Comparison of ENCODE assay signal across 9 cellular contexts in genomic region chr22:23070418-23071162, GRCh38. TPM values are rescaled to one million over a fixed set of nuclear protein-coding genes. Genes with fewer than 3 reads are reported as not detected.
DNase-seq lines count a peak whose midpoint lies in the region; ATAC-seq, FAIRE-seq and TF ChIP-seq lines count a peak whose summit lies in the region.
"Had no signal": no experiment of that assay in that cellular context is flagged by ENCODE, and none has a peak within 500 bp of the region (broad histone marks: within the 10 kb centered on the region; RNA-seq: fewer than 3 reads in every experiment).

Gene GNAZ, plus strand, starts transcription at chr22:23070519. Its CDS starts 25,177 bp downstream, at chr22:23095696.

- in situ Hi-C loops in G401 (cut with HindIII; ENCODE audit: low sequenced_read_pairs): no loop called here
- in situ Hi-C loops in HepG2 (cut with HindIII; ENCODE audit: extremely low pct_ligation_motif_present, low pct_unique_long_range_greater_than_20kb): no loop called here

- POLR2A ChIA-PET in HepG2 (lab: Yijun Ruan, JAX): interaction anchor here (0.6 to 3.0 kb wide), 11 partner anchors 9 to 111 kb away, joined by 3 to 13 read pairs (median 4); partner anchors contain the start of gene RAB36

- no peak within 1 kb of the TSS for H2AFZ ChIP-seq in HepG2 (ENCODE audit: low read length)

- H3K27me3 ChIP-seq in SJCRH30 (0 out of 2 replicates have a peak, but pooled peaks cover 3% of the 10 kb centered on the region), HepG2 (ENCODE audit: control insufficient read depth in 1 of 2, insufficient read depth in 2 of 2, low read length in 2 of 2) (peaks cover 0 to 27% of the 10 kb centered on the region in 2 experiments; a peak in 3 of 5 replicates)

- H3K27ac Mint-ChIP-seq in HFFc6: peak within 1 kb of the TSS; percentile 98
- peak within 1 kb of the TSS; percentile 73 for H3K27ac Mint-ChIP-seq in central memory CD8-positive, alpha-beta T cell (ENCODE audit: low read depth)

- no peak for TF ChIP-seq POLR2A in HepG2 (IDR thresholded peaks at IDR 0.05; ENCODE audit: insufficient read depth in 1 of 2, low read depth in 2 of 2, low read length in 2 of 2)

- intact Hi-C loops in HepG2 (cut with micrococcal nuclease; ENCODE audit: unreplicated experiment): loop anchor here (10.0 kb wide), 1 partner anchor 54 kb away; no protein-coding TSS in a partner anchor

- CTCF ChIA-PET in HepG2 (lab: Yijun Ruan, JAX; ENCODE audit: low intra/inter-chr PET ratio, low total read pairs): interaction anchor here (1.2 kb wide), 1 partner anchor 111 kb away, joined by 4 read pairs; no protein-coding TSS in a partner anchor

- ATAC-seq in central memory CD8-positive, alpha-beta T cell (replicated peaks; ENCODE audit: extremely low read depth, poor library complexity, severe bottlenecking): peak; percentile 34
- ATAC-seq in HepG2: peak; percentile 16

- TF ChIP-seq CTCF in HFFc6 (IDR thresholded peaks at IDR 0.05) (no peak), HepG2 (CRISPR knock-in tag; IDR thresholded peaks at IDR 0.05) (no peak)

- H3K4me3 Mint-ChIP-seq in HFFc6: peak within 1 kb of the TSS; percentile 89
- H3K4me3 Mint-ChIP-seq in central memory CD8-positive, alpha-beta T cell: peak within 1 kb of the TSS; percentile 85

- H3K36me3 ChIP-seq in SJCRH30 (no peaks in the 10 kb centered on the region), HepG2 (replicated peaks in 1 of 2; ENCODE audit: control insufficient read depth in 1 of 2, insufficient read depth in 2 of 2, low read length in 2 of 2) (no peaks in the 10 kb centered on the region)

- H3K4me1 ChIP-seq in SJCRH30 (peaks cover 15% of the 10 kb centered on the region; the same call in 1 of the 2 replicates), HepG2 (ENCODE audit: insufficient read depth, low read length) (peaks cover 63% of the 10 kb centered on the region)

- peaks cover 13% of the 10 kb centered on the region for H3K27me3 Mint-ChIP-seq in HFFc6 (ENCODE audit: insufficient read depth)
- peaks cover 18% of the 10 kb centered on the region for H3K27me3 Mint-ChIP-seq in central memory CD8-positive, alpha-beta T cell

- H3K4me1 Mint-ChIP-seq in HFFc6 (ENCODE audit: low read depth): peaks cover 56% of the 10 kb centered on the region
- peaks cover 29% of the 10 kb centered on the region for H3K4me1 Mint-ChIP-seq in central memory CD8-positive, alpha-beta T cell

- no TSS peak for BruUV-seq in HepG2 (replicated peaks; lab: Mats Ljungman, UMichigan)

- peak within 1 kb of the TSS; percentile 99 for H3K4me2 ChIP-seq in HepG2 (ENCODE audit: low read depth, low read length)

- WGBS in HepG2 (ENCODE audit: low lambda C conversion rate): no CpG with 5 or more reads among the region's 83 CpGs

- DNase-seq in G401 (ENCODE audit: low spot score) (peak; percentile 43), HFFc6 (no peak), SJCRH30 (peak; percentile 41 to 47), HepG2 (ENCODE audit: low spot score) (no peak), dedifferentiated amniotic fluid mesenchymal stem cell (ENCODE audit: extremely low spot score) (no peak), HuH-7.5 (ENCODE audit: low spot score) (no peak)
- no peak for DNase-seq in central memory CD8-positive, alpha-beta T cell (ENCODE audit: low spot score in 2 of 2)
- DNase-seq in stimulated activated naive CD4-positive, alpha-beta T cell treated with Interleukin-2 at 50 U/mL for 16 hours (lab: John Stamatoyannopoulos, UW): peak; percentile 47

- H3K4me3 ChIP-seq in SJCRH30: peak within 1 kb of the TSS; percentile 81
- peak within 1 kb of the TSS; percentile 79 to 85 (median 82) for H3K4me3 ChIP-seq in HepG2 (replicated peaks in 1 of 3; ENCODE audit: insufficient read depth in 1 of 3, low read depth in 2 of 3, low read length in 3 of 3)

- H3K9me3 ChIP-seq in SJCRH30 (replicated peaks) (no peaks in the 10 kb centered on the region), HepG2 (ENCODE audit: low read length) (no peaks in the 10 kb centered on the region)

- H3K9ac ChIP-seq in HepG2 (ENCODE audit: insufficient read depth, low read depth, low read length): peak within 1 kb of the TSS; percentile 82

- H3K36me3 Mint-ChIP-seq in HFFc6 (ENCODE audit: low read depth): 0 out of 2 replicates have a peak, but pooled peaks cover 4% of the 10 kb centered on the region
- peaks cover 3% of the 10 kb centered on the region for H3K36me3 Mint-ChIP-seq in central memory CD8-positive, alpha-beta T cell (ENCODE audit: insufficient read depth)

- no peak for TF ChIP-seq RAD21 in HepG2 (CRISPR knock-in tag; IDR thresholded peaks at IDR 0.05)

- H3K9me3 Mint-ChIP-seq in HFFc6: no peaks in the 10 kb centered on the region
- H3K9me3 Mint-ChIP-seq in central memory CD8-positive, alpha-beta T cell: no peaks in the 10 kb centered on the region

- no peak for TF ChIP-seq EP300 in HepG2 (IDR thresholded peaks at IDR 0.05; ENCODE audit: low read depth in 2 of 2, low read length in 2 of 2)
- TF ChIP-seq EP300 in HepG2 (CRISPR knock-in tag; IDR thresholded peaks at IDR 0.05; ENCODE audit: borderline replicate concordance): no peak

- no peak for FAIRE-seq in HepG2 (lab: Jason Lieb, UNC)
- FAIRE-seq: TTC549 had no signal

- H3K27ac ChIP-seq in SJCRH30 (no peak within 1 kb of the TSS), HepG2 (ENCODE audit: extremely low read length, insufficient read depth, low read length) (peak within 1 kb of the TSS; percentile 65)

- H4K20me1 ChIP-seq in HepG2 (ENCODE audit: insufficient read depth, low read length): no peaks in the 10 kb centered on the region

- peaks cover 43% of the 10 kb centered on the region for H3K79me2 ChIP-seq in HepG2 (ENCODE audit: insufficient read depth, low read length)

TF ChIP-seq in HepG2, 621 proteins besides CTCF, POLR2A, EP300 and RAD21 (continues in another document):
- TF ChIP-seq RFX1 (IDR thresholded peaks at IDR 0.05): no peak
- peak; percentile 7; the same call in 1 of the 2 replicates for TF ChIP-seq ARID4A (CRISPR knock-in tag; IDR thresholded peaks at IDR 0.05; ENCODE audit: borderline replicate concordance)
- no peak for TF ChIP-seq XRCC5 (optimal IDR thresholded peaks at IDR 0.05; ENCODE audit: low read length)
- no peak for TF ChIP-seq ZNF879 (CRISPR knock-in tag; IDR thresholded peaks at IDR 0.05)

RNA-seq across cellular contexts. Expression of gene GNAZ, which starts in this region (rescaled TPM):
- 13.0 and 17.2 TPM in 2 replicates for total RNA-seq in G401 (2014; rRNA removed; shearing (Covaris generic))
- total RNA-seq in HFFc6 (2021; fragmentation: NEBNext Ultra II Directional; extraction: Animal tissue kit (Norgen Biotek cat#: 25700)): 10 to 100 TPM; 19.0 to 22.5 (median 20.1) TPM
- 11.2 and 11.9 TPM in 2 replicates for total RNA-seq in SJCRH30 (2014; rRNA removed; shearing (Covaris generic))
- 22.3 and 22.8 TPM in 2 replicates for total RNA-seq in HepG2 (2016; rRNA removed; fragmentation: Illumina TruSeq; extraction: Trizol)
- total RNA-seq in HepG2 (2016; cell fraction: cytosol; rRNA removed; fragmentation: Illumina TruSeq; extraction: Trizol; ENCODE audit: low read depth): 16.3 and 16.9 TPM in 2 replicates
- total RNA-seq in HepG2 (2016; cell fraction: insoluble cytoplasmic fraction; rRNA removed; fragmentation: Illumina TruSeq; extraction: Trizol): 19.4 and 21.2 TPM in 2 replicates
- total RNA-seq in HepG2 (2016; cell fraction: membrane; rRNA removed; fragmentation: Illumina TruSeq; extraction: Trizol): 39.6 and 41.4 TPM in 2 replicates
- total RNA-seq in HepG2 (2016; cell fraction: nucleus; rRNA removed; fragmentation: Illumina TruSeq; extraction: Trizol): 11.5 and 12.9 TPM in 2 replicates
- 11.4 and 16.2 TPM in 2 replicates for polyA plus RNA-seq in HepG2 (2011; rRNA removed)
- 16.1 and 16.8 TPM in 2 replicates for polyA plus RNA-seq in HepG2 (2011; cell fraction: cytosol; rRNA removed)
- 10.1 and 15.9 TPM in 2 replicates for polyA plus RNA-seq in HepG2 (2011; cell fraction: nucleus; rRNA removed)
- 10.4 and 16.9 TPM in 2 replicates for polyA plus RNA-seq in HepG2 (2012)
- polyA plus RNA-seq in HepG2 (2016; cell fraction: cytosol; fragmentation: Illumina TruSeq; extraction: Trizol; ENCODE audit: low read depth): 10.5 and 11.3 TPM in 2 replicates
- 20.3 and 22.4 TPM in 2 replicates for polyA plus RNA-seq in HepG2 (2016; cell fraction: insoluble cytoplasmic fraction; fragmentation: Illumina TruSeq; extraction: Trizol; ENCODE audit: low read depth)
- 27.3 and 30.4 TPM in 2 replicates for polyA plus RNA-seq in HepG2 (2016; cell fraction: membrane; fragmentation: Illumina TruSeq; extraction: Trizol; ENCODE audit: low read depth)
- 19.7 and 20.5 TPM in 2 replicates for polyA plus RNA-seq in HepG2 (2016; cell fraction: nucleus; fragmentation: Illumina TruSeq; extraction: Trizol; ENCODE audit: insufficient read depth, low read depth)
- polyA minus RNA-seq in HepG2 (2011; rRNA and poly(A)+ RNA removed; ENCODE audit: low replicate concordance): 9.8 and 19.7 TPM in 2 replicates
- polyA minus RNA-seq in HepG2 (2011; cell fraction: cytosol; rRNA and poly(A)+ RNA removed): 10.9 and 12.2 TPM in 2 replicates
- 5.7 and 8.5 TPM in 2 replicates for polyA minus RNA-seq in HepG2 (2011; cell fraction: nucleus; rRNA and poly(A)+ RNA removed)

Comparison
In these comparisons a context has a peak if more than half of its experiments do, and no peak if none do; other contexts are left out.
1. DNase-seq: peak in G401 (single experiment), SJCRH30 (2 of 2) and stimulated activated naive CD4-positive, alpha-beta T cell treated with Interleukin-2 at 50 U/mL for 16 hours (single experiment); none in HFFc6 (single experiment), central memory CD8-positive, alpha-beta T cell (0 of 2), HepG2 (single experiment), dedifferentiated amniotic fluid mesenchymal stem cell (single experiment) and HuH-7.5 (single experiment).